In the genomic region with DNA sequence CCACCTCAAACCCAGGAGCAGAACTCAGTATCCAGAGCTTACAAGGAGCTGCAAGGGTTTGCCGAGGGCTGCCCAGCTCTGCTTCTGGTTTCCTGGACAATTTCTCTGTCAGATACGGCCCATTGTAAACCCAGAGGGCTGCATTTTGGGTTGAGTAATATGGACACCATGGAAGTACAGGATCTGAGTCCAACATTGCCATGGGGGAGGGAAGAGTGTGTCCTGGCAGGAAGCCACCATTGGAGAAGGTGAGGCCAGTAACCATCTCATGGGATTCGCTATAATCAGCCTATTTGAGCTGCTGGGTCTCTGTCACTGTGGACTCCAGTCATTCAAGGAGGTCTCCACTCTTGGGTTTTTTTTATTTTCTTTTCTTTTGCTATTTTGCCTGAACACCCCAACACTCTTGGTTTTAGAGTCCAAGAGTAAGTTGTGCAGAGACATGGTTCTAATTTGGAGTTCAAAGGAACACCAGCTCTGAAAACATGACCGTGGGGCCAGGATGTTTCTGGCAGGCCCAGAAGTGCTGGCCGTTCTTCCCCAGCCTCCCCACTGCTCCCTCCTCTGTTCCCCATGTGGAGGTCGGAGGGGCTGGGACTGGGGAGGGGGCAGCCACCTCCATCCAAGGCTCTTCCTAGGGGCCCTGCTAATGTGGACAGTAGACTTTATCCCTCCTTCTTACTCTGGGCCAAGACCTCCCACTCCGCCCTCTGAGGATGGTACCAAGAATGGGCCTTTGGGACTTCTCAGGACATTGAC, we compare ENCODE assay signal across 11 cellular contexts. TPM values are rescaled to one million over a fixed set of nuclear protein-coding genes. Genes with fewer than 3 reads are reported as not detected.
A peak's percentile ranks its signal among the peaks of the same experiment; 100 is the strongest.
DNase-seq lines count a peak whose midpoint lies in the region; TF ChIP-seq lines count a peak whose summit lies in the region.
"Had no signal": no experiment of that assay in that cellular context is flagged by ENCODE, and none has a peak within 500 bp of the region (broad histone marks: within the 10 kb centered on the region; RNA-seq: fewer than 3 reads in every experiment).

No MANE protein-coding gene starts in this region.

- H3K79me2 ChIP-seq in hepatocyte, result no peaks in the 10 kb centered on the region

- no peaks in the 10 kb centered on the region for H4K20me1 ChIP-seq in hepatocyte (ENCODE audit: insufficient read depth, poor library complexity, severe bottlenecking)

- CTCF ChIA-PET in AG04450 (lab: Charles Lee), result interaction anchor here (0.6 to 3.5 kb wide), 3 partner anchors 25 to 114 kb away, joined by 3 to 18 read pairs (median 4); no protein-coding TSS in a partner anchor

- no peak overlapping the region for H2AFZ ChIP-seq in hepatocyte

- H3K9me2 ChIP-seq in hepatocyte (replicated peaks; ENCODE audit: insufficient read depth), result no peaks in the 10 kb centered on the region

- no peaks in the 10 kb centered on the region for H3K36me3 ChIP-seq in hepatocyte (replicated peaks; ENCODE audit: insufficient read depth, low read depth)
- peaks cover 0 to 28% (median 3%) of the 10 kb centered on the region in 4 donors for H3K36me3 ChIP-seq in sigmoid colon

- peaks cover 8% of the 10 kb centered on the region; the same call in 1 of the 2 replicates for H3K9me3 ChIP-seq in AG04450 (ENCODE audit: control insufficient read depth, insufficient read depth, low read length)
- no peaks in the 10 kb centered on the region for H3K9me3 ChIP-seq in hepatocyte (ENCODE audit: low read depth)
- H3K9me3 ChIP-seq in sigmoid colon, result no peaks in the 10 kb centered on the region

- H3K27ac ChIP-seq in AG04450 (ENCODE audit: low read depth, low read length), result peak overlapping the region; percentile 99
- H3K27ac ChIP-seq in hepatocyte, result peak overlapping the region; percentile 84
- peak overlapping the region; percentile 86 to 96 (median 90) for H3K27ac ChIP-seq in sigmoid colon

- TF ChIP-seq POLR2A in sigmoid colon (IDR thresholded peaks at IDR 0.05), result no peak

- no peaks in the 10 kb centered on the region for H3K27me3 Mint-ChIP-seq in brain
- H3K27me3 Mint-ChIP-seq in activated T-helper 1 cell treated with anti-CD3 and anti-CD28 coated beads, Interleukin-12 subunit alpha, Interleukin-12 subunit beta, Interleukin-2, Interleukin-4 antibody, amounts not matched to agents 30 ng/mL and 10 ng/mL and 1 ng/mL, durations not matched to agents 14 hours and 24 hours and 36 hours (ENCODE audit: insufficient read depth), result no peaks in the 10 kb centered on the region

- H3K4me3 Mint-ChIP-seq in brain, result peak overlapping the region in 3 of 5 experiments; percentile 21 to 57 (median 27)
- no peak overlapping the region for H3K4me3 Mint-ChIP-seq in activated T-helper 1 cell treated with anti-CD3 and anti-CD28 coated beads, Interleukin-12 subunit alpha, Interleukin-12 subunit beta, Interleukin-2, Interleukin-4 antibody, amounts not matched to agents 30 ng/mL and 10 ng/mL and 1 ng/mL, durations not matched to agents 14 hours and 24 hours and 36 hours

- peak overlapping the region; percentile 4 for H3K4me2 ChIP-seq in hepatocyte

- intact Hi-C loops in sigmoid colon (cut with DNase I), result no loop called here
- intact Hi-C loops in activated T-helper 1 cell treated with anti-CD3 and anti-CD28 coated beads, Interleukin-12 subunit alpha, Interleukin-12 subunit beta, Interleukin-2, Interleukin-4 antibody, amounts not matched to agents 30 ng/mL and 10 ng/mL and 1 ng/mL, durations not matched to agents 14 hours and 24 hours and 36 hours (cut with micrococcal nuclease), result no loop called here

- H3K4me1 ChIP-seq in hepatocyte (ENCODE audit: insufficient read depth) (peaks cover 23% of the 10 kb centered on the region), sigmoid colon (peaks cover 0 to 80% (median 70%) of the 10 kb centered on the region in 4 donors)

- POLR2A ChIA-PET in AG04450 (lab: Yijun Ruan, JAX), result no interaction called here

- peaks cover 81% of the 10 kb centered on the region for H3K4me1 Mint-ChIP-seq in brain
- no peaks in the 10 kb centered on the region for H3K4me1 Mint-ChIP-seq in activated T-helper 1 cell treated with anti-CD3 and anti-CD28 coated beads, Interleukin-12 subunit alpha, Interleukin-12 subunit beta, Interleukin-2, Interleukin-4 antibody, amounts not matched to agents 30 ng/mL and 10 ng/mL and 1 ng/mL, durations not matched to agents 14 hours and 24 hours and 36 hours (ENCODE audit: low read depth)

- H3K9me3 Mint-ChIP-seq in brain, result no peaks in the 10 kb centered on the region
- H3K9me3 Mint-ChIP-seq in activated T-helper 1 cell treated with anti-CD3 and anti-CD28 coated beads, Interleukin-12 subunit alpha, Interleukin-12 subunit beta, Interleukin-2, Interleukin-4 antibody, amounts not matched to agents 30 ng/mL and 10 ng/mL and 1 ng/mL, durations not matched to agents 14 hours and 24 hours and 36 hours, result no peaks in the 10 kb centered on the region

- peak overlapping the region; percentile 93 to 99 (median 96) for H3K27ac Mint-ChIP-seq in brain
- H3K27ac Mint-ChIP-seq in activated T-helper 1 cell treated with anti-CD3 and anti-CD28 coated beads, Interleukin-12 subunit alpha, Interleukin-12 subunit beta, Interleukin-2, Interleukin-4 antibody, amounts not matched to agents 30 ng/mL and 10 ng/mL and 1 ng/mL, durations not matched to agents 14 hours and 24 hours and 36 hours, result no peak overlapping the region

- TF ChIP-seq EP300 in sigmoid colon (IDR thresholded peaks at IDR 0.05), result no peak

- H3K36me3 Mint-ChIP-seq in brain, result peaks cover 35% of the 10 kb centered on the region
- no peaks in the 10 kb centered on the region for H3K36me3 Mint-ChIP-seq in activated T-helper 1 cell treated with anti-CD3 and anti-CD28 coated beads, Interleukin-12 subunit alpha, Interleukin-12 subunit beta, Interleukin-2, Interleukin-4 antibody, amounts not matched to agents 30 ng/mL and 10 ng/mL and 1 ng/mL, durations not matched to agents 14 hours and 24 hours and 36 hours (ENCODE audit: low read depth)

- H3K27me3 ChIP-seq in AG04450 (ENCODE audit: control insufficient read depth, insufficient read depth, low read length) (peaks cover 1% of the 10 kb centered on the region), hepatocyte (no peaks in the 10 kb centered on the region), sigmoid colon (no peaks in the 10 kb centered on the region)

- 76% methylated on average over 7 of the region's 7 CpGs for WGBS in hepatocyte (ENCODE audit: low lambda C conversion rate, missing lambda C conversion rate)
- WGBS in sigmoid colon, 2 donors, result 87 to 92% methylated on average over 7 of the region's 7 CpGs

- H3K4me3 ChIP-seq in AG04450 (ENCODE audit: low read depth, low read length) (no peak overlapping the region), hepatocyte (no peak overlapping the region), sigmoid colon (no peak overlapping the region)

- no peak for TF ChIP-seq CTCF in AG04450 (IDR thresholded peaks at IDR 0.05; ENCODE audit: low read depth, low read length)
- no peak for TF ChIP-seq CTCF in brain (conservative IDR thresholded peaks at IDR 0.05)
- TF ChIP-seq CTCF in hepatocyte (IDR thresholded peaks at IDR 0.05; ENCODE audit: poor library complexity), result no peak
- TF ChIP-seq CTCF in sigmoid colon (IDR thresholded peaks at IDR 0.05), result no peak

- no peak for DNase-seq in AG04450 (ENCODE audit: low read depth, low spot score)
- no peak for DNase-seq in hepatocyte (ENCODE audit: low spot score)
- DNase-seq in sigmoid colon, result peak; percentile 78
- DNase-seq in activated T-helper 1 cell treated with anti-CD3 and anti-CD28 coated beads, Interleukin-12 subunit alpha, Interleukin-12 subunit beta, Interleukin-2, Interleukin-4 antibody, amounts not matched to agents 30 ng/mL and 10 ng/mL and 1 ng/mL, durations not matched to agents 14 hours and 24 hours and 36 hours (ENCODE audit: low spot score), result no peak
- no peak for DNase-seq in NCI-H187 treated with DMSO at 0.1 percent for 48 hours (lab: John Stamatoyannopoulos, UW)
- DNase-seq in NCI-H187 (lab: John Stamatoyannopoulos, UW), result no peak
- no peak for DNase-seq in stimulated activated CD4-positive, alpha-beta T cell treated with anti-CD3 and anti-CD28 coated beads, Interleukin-2, amount 100 ng/mL, for 24 hours
- DNase-seq: activated CD8-positive, alpha-beta memory T cell treated with anti-CD3 and anti-CD28 coated beads, Interleukin-2, amount 50 U/mL, for 48 hours; NCI-H1436; T-helper 9 cell had no signal

RNA-seq across cellular contexts. Expression of gene CHST3, which starts 46.2 kb away (rescaled TPM):
- polyA plus RNA-seq in AG04450 (2011; rRNA removed) (4.6 and 5.0 TPM in 2 replicates), brain (ENCODE audit: insufficient read depth, low read depth, low replicate concordance) (11.4 TPM), hepatocyte (6.1 and 6.8 TPM in 2 replicates), sigmoid colon (1 to 10 TPM in 1 of 3 donors, under 1 TPM in 2; 0.23 to 3.6 (median 0.60) TPM)
- 8.5 and 8.9 TPM in 2 replicates for polyA minus RNA-seq in AG04450 (2011; rRNA and poly(A)+ RNA removed)
- total RNA-seq in hepatocyte (13.0 and 14.1 TPM in 2 replicates), sigmoid colon (10 to 100 TPM; 12.8 to 25.5 (median 16.5) TPM)
- 0.16 and 0.22 TPM in 2 replicates for total RNA-seq in activated T-helper 1 cell treated with anti-CD3 and anti-CD28 coated beads, Interleukin-12 subunit alpha, Interleukin-12 subunit beta, Interleukin-2, Interleukin-4 antibody, amounts not matched to agents 30 ng/mL and 10 ng/mL and 1 ng/mL, durations not matched to agents 14 hours and 24 hours and 36 hours
